8 cellular contexts compared by ENCODE assay signal in the genomic region with DNA sequence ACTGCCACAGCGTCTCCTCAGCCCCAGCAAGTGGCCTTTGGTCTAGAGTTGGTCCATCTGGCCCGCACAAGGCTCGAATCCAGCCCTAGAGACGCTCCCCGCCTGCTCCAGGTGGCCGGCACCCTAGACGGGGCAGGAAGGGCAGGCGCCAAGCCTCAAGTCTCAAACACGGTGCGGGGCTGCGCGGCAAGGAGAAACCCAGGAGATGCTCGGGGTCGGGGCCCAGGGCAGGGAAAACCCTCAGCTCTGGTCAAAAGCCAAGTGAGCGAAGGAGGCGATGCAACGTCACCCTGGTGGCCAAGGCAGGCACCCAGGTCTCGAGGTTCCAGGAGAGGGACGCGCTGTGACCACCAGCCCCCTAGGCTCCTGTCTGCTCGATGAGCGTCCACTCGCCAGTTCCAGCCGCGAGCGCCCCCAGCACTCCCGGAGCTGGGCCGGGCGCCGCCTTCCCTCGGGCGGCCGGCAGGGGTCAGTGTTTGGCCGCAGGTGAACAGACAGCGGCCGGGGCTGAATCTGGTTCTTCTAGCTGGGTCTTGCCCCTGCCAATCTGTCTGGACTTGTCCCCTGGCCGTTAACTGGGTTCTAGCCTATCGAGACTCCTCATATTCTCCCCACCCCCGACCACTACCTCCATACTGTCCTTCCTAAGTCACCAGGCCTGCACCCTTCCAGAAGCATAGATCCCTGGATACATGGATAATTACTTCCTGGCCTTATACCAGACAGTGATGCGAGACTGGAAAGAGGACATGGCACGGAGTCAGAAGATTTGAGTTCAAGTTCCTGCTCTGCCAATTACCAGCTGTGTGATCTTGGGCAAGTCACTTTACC. TPM values are rescaled to one million over a fixed set of nuclear protein-coding genes. Genes with fewer than 3 reads are reported as not detected.
DNase-seq lines count a peak whose midpoint lies in the region; ATAC-seq and TF ChIP-seq lines count a peak whose summit lies in the region.

No MANE protein-coding gene starts in this region.

- no peaks in the 10 kb centered on the region for H3K4me1 ChIP-seq in SK-N-SH (ENCODE audit: control insufficient read depth in 1 of 2, insufficient read depth in 2 of 2, low read depth in 1 of 2, low read length in 1 of 2)
- no peaks in the 10 kb centered on the region for H3K4me1 ChIP-seq in trophoblast cell (ENCODE audit: control insufficient read depth in 1 of 2, insufficient read depth in 2 of 2, low read length in 2 of 2)

- no peak overlapping the region for H3K23ac ChIP-seq in trophoblast cell (ENCODE audit: low read length)

- H3K36me3 Mint-ChIP-seq in activated naive CD4-positive, alpha-beta T cell treated with anti-CD3 and anti-CD28 coated beads, Interleukin-2, amount 10 ng/mL, durations not matched to agents 7 days and 5 days: no peaks in the 10 kb centered on the region

- H4K8ac ChIP-seq in trophoblast cell (ENCODE audit: low read depth, low read length): no peak overlapping the region

- peaks cover 3% of the 10 kb centered on the region for H3F3A ChIP-seq in SK-N-SH (replicated peaks; ENCODE audit: insufficient read depth)

- no peak overlapping the region for H3K27ac Mint-ChIP-seq in activated naive CD4-positive, alpha-beta T cell treated with anti-CD3 and anti-CD28 coated beads, Interleukin-2, amount 10 ng/mL, durations not matched to agents 7 days and 5 days

- TF ChIP-seq CTCF in SK-N-SH (IDR thresholded peaks at IDR 0.05): peak; percentile 98

- no peak overlapping the region for H2BK12ac ChIP-seq in trophoblast cell (ENCODE audit: low read length)

- H3K9ac ChIP-seq in SK-N-SH: no peak overlapping the region
- no peak overlapping the region for H3K9ac ChIP-seq in trophoblast cell (ENCODE audit: low read length)

- no peak for TF ChIP-seq EP300 in SK-N-SH (IDR thresholded peaks at IDR 0.05; ENCODE audit: borderline replicate concordance in 1 of 2, low read depth in 1 of 2, low read length in 1 of 2)

- peak; percentile 70 for TF ChIP-seq RAD21 in SK-N-SH (IDR thresholded peaks at IDR 0.05; ENCODE audit: low read length)

- DNase-seq in NCI-H1417 (lab: John Stamatoyannopoulos, UW) (peak; percentile 59 to 79 (median 70)), NCI-H1417 treated with DMSO at 0.1 percent for 48 hours (lab: John Stamatoyannopoulos, UW) (no peak), LHCN-M2 (ENCODE audit: low read depth) (peak; percentile 60), SK-N-SH (peak; percentile 87), Right ventricle myocardium superior (peak; percentile 68), trophoblast cell (peak; percentile 38 to 76), ureter (ENCODE audit: low spot score) (peak; percentile 70)
- peak; percentile 76 for DNase-seq in activated naive CD4-positive, alpha-beta T cell treated with anti-CD3 and anti-CD28 coated beads, Interleukin-2, amount 10 ng/mL, durations not matched to agents 7 days and 5 days

- H3K4me2 ChIP-seq in SK-N-SH: peak overlapping the region; percentile 63
- no peak overlapping the region for H3K4me2 ChIP-seq in trophoblast cell (ENCODE audit: low read length)

- POLR2A ChIA-PET in SK-N-SH (lab: Yijun Ruan, JAX): no interaction called here

- H3K4me1 Mint-ChIP-seq in activated naive CD4-positive, alpha-beta T cell treated with anti-CD3 and anti-CD28 coated beads, Interleukin-2, amount 10 ng/mL, durations not matched to agents 7 days and 5 days: no peaks in the 10 kb centered on the region

- no peak overlapping the region for H2BK120ac ChIP-seq in trophoblast cell (ENCODE audit: insufficient read depth, low read length, poor library complexity)

- H3K27ac ChIP-seq in SK-N-SH (ENCODE audit: low read depth in 2 of 2, low read length in 1 of 2): no peak overlapping the region
- H3K27ac ChIP-seq in trophoblast cell (ENCODE audit: low read depth, low read length): no peak overlapping the region

- no peak overlapping the region for H3K14ac ChIP-seq in trophoblast cell (ENCODE audit: low read length)

- H3K9me3 Mint-ChIP-seq in activated naive CD4-positive, alpha-beta T cell treated with anti-CD3 and anti-CD28 coated beads, Interleukin-2, amount 10 ng/mL, durations not matched to agents 7 days and 5 days: no peaks in the 10 kb centered on the region

- intact Hi-C loops in Right ventricle myocardium superior (cut with DNase I): loop anchor here (5.0 to 10.0 kb wide), 2 partner anchors 114 to 356 kb away; no protein-coding TSS in a partner anchor

- H3K36me3 ChIP-seq in SK-N-SH (replicated peaks in 1 of 2; ENCODE audit: control insufficient read depth in 1 of 2, insufficient read depth in 2 of 2, low read length in 1 of 2): no peaks in the 10 kb centered on the region
- no peaks in the 10 kb centered on the region for H3K36me3 ChIP-seq in trophoblast cell (ENCODE audit: control insufficient read depth in 1 of 2, insufficient read depth in 2 of 2, low read length in 2 of 2)

- ATAC-seq in Right ventricle myocardium superior (ENCODE audit: poor library complexity): peak; percentile 82

- peaks cover 85% of the 10 kb centered on the region for H3K27me3 Mint-ChIP-seq in activated naive CD4-positive, alpha-beta T cell treated with anti-CD3 and anti-CD28 coated beads, Interleukin-2, amount 10 ng/mL, durations not matched to agents 7 days and 5 days

- no peaks in the 10 kb centered on the region for H3K9me2 ChIP-seq in SK-N-SH

- no peaks in the 10 kb centered on the region for H4K20me1 ChIP-seq in SK-N-SH (ENCODE audit: insufficient read depth)

- no peak overlapping the region for H4K91ac ChIP-seq in trophoblast cell (ENCODE audit: low read depth, low read length)

- no peak overlapping the region for H3K4me3 Mint-ChIP-seq in activated naive CD4-positive, alpha-beta T cell treated with anti-CD3 and anti-CD28 coated beads, Interleukin-2, amount 10 ng/mL, durations not matched to agents 7 days and 5 days

- H2AK5ac ChIP-seq in trophoblast cell (ENCODE audit: low read length): no peak overlapping the region

- no peaks in the 10 kb centered on the region for H3K79me1 ChIP-seq in trophoblast cell (ENCODE audit: low read length)

- no peaks in the 10 kb centered on the region for H3K79me2 ChIP-seq in SK-N-SH (ENCODE audit: insufficient read depth)
- no peaks in the 10 kb centered on the region for H3K79me2 ChIP-seq in trophoblast cell (ENCODE audit: control insufficient read depth, insufficient read depth, low read length, poor library complexity)

- H3K9me3 ChIP-seq in SK-N-SH: no peaks in the 10 kb centered on the region
- H3K9me3 ChIP-seq in trophoblast cell (ENCODE audit: insufficient read depth, low read depth, low read length): no peaks in the 10 kb centered on the region

- 6% methylated on average over 36 of the region's 41 CpGs for WGBS in SK-N-SH (ENCODE audit: low lambda C conversion rate)
- WGBS in trophoblast cell (ENCODE audit: extremely low coverage, insufficient coverage, insufficient read length): no CpG with 5 or more reads among the region's 41 CpGs

- CTCF ChIA-PET in SK-N-SH (lab: Yijun Ruan, JAX): interaction anchor here (0.5 to 9.7 kb wide), 91 partner anchors 7 to 878 kb away, joined by 3 to 113 read pairs (median 4); a partner anchor contains a TSS
- CTCF ChIA-PET in activated naive CD4-positive, alpha-beta T cell treated with anti-CD3 and anti-CD28 coated beads, Interleukin-2, amount 10 ng/mL, durations not matched to agents 7 days and 5 days (lab: Charles Lee): interaction anchor here (0.6 to 3.7 kb wide), 40 partner anchors 9 to 728 kb away, joined by 3 to 51 read pairs (median 5); a partner anchor contains a TSS

- H3K4ac ChIP-seq in trophoblast cell (ENCODE audit: low read depth, low read length): no peak overlapping the region

- H2AFZ ChIP-seq in SK-N-SH (ENCODE audit: low read depth): no peak overlapping the region; the same call in 1 of the 2 replicates
- no peak overlapping the region for H2AFZ ChIP-seq in trophoblast cell (ENCODE audit: insufficient read depth, low read length, poor library complexity)

- no peak overlapping the region for H3K18ac ChIP-seq in trophoblast cell (ENCODE audit: low read length)

- H3K4me3 ChIP-seq in SK-N-SH (ENCODE audit: low read depth in 2 of 2, low read length in 1 of 2) (peak overlapping the region in 1 of 2 experiments; percentile 29; a peak in 1 of 4 replicates), trophoblast cell (ENCODE audit: low read depth, low read length) (no peak overlapping the region)

- no peak overlapping the region for H4K12ac ChIP-seq in trophoblast cell (ENCODE audit: low read depth, low read length)

- no peak overlapping the region for H2BK5ac ChIP-seq in trophoblast cell (ENCODE audit: low read depth, low read length, poor library complexity)

- H3K27me3 ChIP-seq in SK-N-SH (ENCODE audit: insufficient read depth) (peaks cover 96% of the 10 kb centered on the region), trophoblast cell (ENCODE audit: insufficient read depth, low read length) (peaks cover 3% of the 10 kb centered on the region)

TF ChIP-seq in SK-N-SH, 30 proteins besides CTCF, POLR2A, EP300 and RAD21 (continues in another document):
- TF ChIP-seq SIN3A (IDR thresholded peaks at IDR 0.05; ENCODE audit: borderline replicate concordance, low read depth, low read length) (no peak), GATA2 (CRISPR knock-in tag; IDR thresholded peaks at IDR 0.05) (no peak), RFX5 (IDR thresholded peaks at IDR 0.05; ENCODE audit: low read length) (no peak)

RNA-seq across cellular contexts. Expression of a gene that starts 44.0 kb away (rescaled TPM):
- total RNA-seq in LHCN-M2 (2014; rRNA removed): not detected in 2 replicates
- not detected for polyA plus RNA-seq in LHCN-M2 (2012)
- not detected in 2 replicates for polyA plus RNA-seq in SK-N-SH (2012; rRNA removed)
- not detected in 2 replicates for polyA plus RNA-seq in SK-N-SH (2012; cell fraction: cytosol; rRNA removed)
- not detected in 2 replicates for polyA plus RNA-seq in SK-N-SH (2012; cell fraction: nucleus; rRNA removed)
- total RNA-seq in Right ventricle myocardium superior: not detected
- not detected in 2 replicates for polyA plus RNA-seq in trophoblast cell (2013)
- not detected for total RNA-seq in ureter

RNA-seq across cellular contexts. Expression of a gene that starts 44.6 kb away (rescaled TPM):
- total RNA-seq in LHCN-M2 (2014; rRNA removed) (not detected in 2 replicates), Right ventricle myocardium superior (not detected), ureter (not detected)
- polyA plus RNA-seq in LHCN-M2 (2012): not detected
- not detected in 2 replicates for polyA plus RNA-seq in SK-N-SH (2012; rRNA removed)
- polyA plus RNA-seq in SK-N-SH (2012; cell fraction: cytosol; rRNA removed): not detected in 2 replicates
- polyA plus RNA-seq in SK-N-SH (2012; cell fraction: nucleus; rRNA removed): not detected in 2 replicates
- not detected in 2 replicates for polyA plus RNA-seq in trophoblast cell (2013)

RNA-seq across cellular contexts. Expression of a gene that starts 50.2 kb away (rescaled TPM):
- total RNA-seq in LHCN-M2 (2014; rRNA removed): 0.77 and 0.80 TPM in 2 replicates
- polyA plus RNA-seq in LHCN-M2 (2012): 0.92 TPM
- polyA plus RNA-seq in SK-N-SH (2012; rRNA removed): not detected in 2 replicates
- not detected in 2 replicates for polyA plus RNA-seq in SK-N-SH (2012; cell fraction: cytosol; rRNA removed)
- polyA plus RNA-seq in SK-N-SH (2012; cell fraction: nucleus; rRNA removed): 0.07 TPM in 1 of 2 replicates, not detected in the other
- not detected for total RNA-seq in Right ventricle myocardium superior
- not detected in 2 replicates for polyA plus RNA-seq in trophoblast cell (2013)
- not detected for total RNA-seq in ureter

RNA-seq across cellular contexts. Expression of a gene that starts 52.2 kb away (rescaled TPM):
- total RNA-seq in LHCN-M2 (2014; rRNA removed) (3.6 and 5.1 TPM in 2 replicates), Right ventricle myocardium superior (not detected), ureter (33.2 TPM)
- 2.5 TPM for polyA plus RNA-seq in LHCN-M2 (2012)
- not detected in 2 replicates for polyA plus RNA-seq in SK-N-SH (2012; rRNA removed)
- not detected in 2 replicates for polyA plus RNA-seq in SK-N-SH (2012; cell fraction: cytosol; rRNA removed)
- not detected in 2 replicates for polyA plus RNA-seq in SK-N-SH (2012; cell fraction: nucleus; rRNA removed)
- polyA plus RNA-seq in trophoblast cell (2013): 0.99 and 1.1 TPM in 2 replicates
